Comparison of ENCODE assay signal across 23 cellular contexts in genomic region chr20:51583499-51583898, GRCh38. TPM values are rescaled to one million over a fixed set of nuclear protein-coding genes. Genes with fewer than 3 reads are reported as not detected.
DNase-seq lines count a peak whose midpoint lies in the region; ATAC-seq, FAIRE-seq and TF ChIP-seq lines count a peak whose summit lies in the region.
"Had no signal": no experiment of that assay in that cellular context is flagged by ENCODE, and none has a peak within 500 bp of the region (broad histone marks: within the 10 kb centered on the region; RNA-seq: fewer than 3 reads in every experiment).

No MANE protein-coding gene starts in this region.

- no peak overlapping the region for H4K91ac ChIP-seq in H1 (replicated peaks; ENCODE audit: insufficient read length, low read length)

- peak; percentile 63 to 69 for DNase-seq in Caco-2
- peak; percentile 76 for DNase-seq in NCI-H2029 (lab: John Stamatoyannopoulos, UW)
- peak; percentile 5 for DNase-seq in NCI-H510A (lab: John Stamatoyannopoulos, UW)
- no peak for DNase-seq in H1 (ENCODE audit: low read depth in 1 of 2, low spot score in 2 of 2)
- no peak for DNase-seq in T-helper 17 cell
- no peak for DNase-seq in activated T-cell treated with anti-CD3 and anti-CD28 coated beads, Interleukin-2, amount 50 U/mL, for 48 hours
- DNase-seq in activated CD8-positive, alpha-beta T cell treated with anti-CD3 and anti-CD28 coated beads for 36 hours: no peak
- DNase-seq in HK-2 (ENCODE audit: unreplicated experiment): no peak
- DNase-seq: AML-193; CD8-positive, alpha-beta memory T cell; EL; KG1; NCI-H1092; NCI-H1694; NK-92 treated with Interleukin-12 subunit alpha and Interleukin-12 subunit beta, amount 100 ng/mL, for 24 hours; SHP77 treated with DMSO at 0.1 percent for 48 hours; SW 1271 had no signal

- H3K4me1 Mint-ChIP-seq in Caco-2 (ENCODE audit: low read depth, unreplicated experiment) (peaks cover 7% of the 10 kb centered on the region), T-helper 17 cell (peaks cover 14% of the 10 kb centered on the region)
- H3K4me1 Mint-ChIP-seq in activated CD8-positive, alpha-beta T cell treated with anti-CD3 and anti-CD28 coated beads for 36 hours (ENCODE audit: low read depth): peaks cover 5% of the 10 kb centered on the region

- H2BK15ac ChIP-seq in H1 (ENCODE audit: low read length): no peak overlapping the region

- H3K4ac ChIP-seq in H1 (replicated peaks; ENCODE audit: insufficient read length, low read depth, low read length): no peak overlapping the region

- H3K4me3 ChIP-seq in Caco-2 (ENCODE audit: low read depth, low read length) (peak overlapping the region; percentile 39), H1 (ENCODE audit: extremely low read depth in 1 of 4, insufficient read depth in 2 of 4, low read depth in 3 of 4, low read length in 4 of 4) (no peak overlapping the region)
- H3K4me3 ChIP-seq: SK-N-MC had no signal

- H3K27me3 Mint-ChIP-seq in Caco-2 (ENCODE audit: insufficient read depth, unreplicated experiment): no peaks in the 10 kb centered on the region
- H3K27me3 Mint-ChIP-seq in T-helper 17 cell: peaks cover 16% of the 10 kb centered on the region
- H3K27me3 Mint-ChIP-seq in activated CD8-positive, alpha-beta T cell treated with anti-CD3 and anti-CD28 coated beads for 36 hours: no peaks in the 10 kb centered on the region

- H2BK5ac ChIP-seq in H1 (ENCODE audit: low read depth, low read length): no peak overlapping the region

- CTCF ChIA-PET in Caco-2 (lab: Charles Lee) (interaction anchor here (0.7 to 1.7 kb wide), 7 partner anchors 12 to 602 kb away, joined by 3 to 19 read pairs (median 4); no protein-coding TSS in a partner anchor), H1 (lab: Charles Lee; ENCODE audit: partially characterized antibody) (interaction anchor here (0.6 to 1.3 kb wide), 6 partner anchors 12 to 602 kb away, joined by 3 to 8 read pairs (median 4); no protein-coding TSS in a partner anchor)
- CTCF ChIA-PET in activated CD8-positive, alpha-beta T cell treated with anti-CD3 and anti-CD28 coated beads for 36 hours (lab: Charles Lee): interaction anchor here (0.5 to 2.0 kb wide), 4 partner anchors 11 to 543 kb away, joined by 3 to 6 read pairs (median 3); no protein-coding TSS in a partner anchor

- H3K27ac ChIP-seq in H1 (ENCODE audit: low read depth, low read length): no peak overlapping the region
- H3K27ac ChIP-seq: C4-2B, HL-60, RWPE1, SK-N-MC had no signal

- H3K14ac ChIP-seq in H1 (ENCODE audit: insufficient read length): no peak overlapping the region

- TF ChIP-seq POLR2A in H1 (IDR thresholded peaks at IDR 0.05; ENCODE audit: control extremely low read depth in 1 of 2, low read depth in 2 of 2, low read length in 2 of 2): no peak

- H3K4me2 ChIP-seq in H1 (ENCODE audit: insufficient read depth in 1 of 2, low read depth in 2 of 2, low read length in 2 of 2): no peak overlapping the region

- no peak overlapping the region for H4K5ac ChIP-seq in H1 (ENCODE audit: insufficient read length, low read depth, low read length)

- no peak for ATAC-seq in T-helper 17 cell
- no peak for ATAC-seq in activated CD8-positive, alpha-beta T cell treated with anti-CD3 and anti-CD28 coated beads for 36 hours

- H3K27me3 ChIP-seq in Caco-2 (replicated peaks; ENCODE audit: control insufficient read depth, insufficient read depth, low read length) (no peaks in the 10 kb centered on the region), H1 (replicated peaks in 1 of 4; ENCODE audit: control insufficient read depth in 3 of 4, extremely low read depth in 1 of 4, insufficient read depth in 3 of 4, low read length in 3 of 4) (no peaks in the 10 kb centered on the region)

- no peak overlapping the region for H3K56ac ChIP-seq in H1 (replicated peaks; ENCODE audit: insufficient read length, low read depth, low read length)

- no peak for FAIRE-seq in H1 (lab: Jason Lieb, UNC)
- FAIRE-seq: GM19239, H54 had no signal

- H3K23me2 ChIP-seq in H1 (ENCODE audit: low read depth, low read length): no peaks in the 10 kb centered on the region

- H3K18ac ChIP-seq in H1 (ENCODE audit: extremely low read depth, low read length): no peak overlapping the region

- no peak overlapping the region for H2AK5ac ChIP-seq in H1 (ENCODE audit: low read depth, low read length)

- H3K27ac Mint-ChIP-seq in Caco-2 (ENCODE audit: unreplicated experiment): no peak overlapping the region
- no peak overlapping the region for H3K27ac Mint-ChIP-seq in T-helper 17 cell
- H3K27ac Mint-ChIP-seq in activated CD8-positive, alpha-beta T cell treated with anti-CD3 and anti-CD28 coated beads for 36 hours: no peak overlapping the region
- H3K27ac Mint-ChIP-seq: CD8-positive, alpha-beta memory T cell had no signal

- no peak overlapping the region for H3K9ac ChIP-seq in H1 (replicated peaks in 1 of 4; ENCODE audit: extremely low read depth in 1 of 4, low read depth in 3 of 4, low read length in 3 of 4)

- H3K9me3 Mint-ChIP-seq in Caco-2 (ENCODE audit: unreplicated experiment): no peaks in the 10 kb centered on the region
- no peaks in the 10 kb centered on the region for H3K9me3 Mint-ChIP-seq in activated CD8-positive, alpha-beta T cell treated with anti-CD3 and anti-CD28 coated beads for 36 hours
- H3K9me3 Mint-ChIP-seq: CD8-positive, alpha-beta memory T cell had no signal

- no peak for TF ChIP-seq EP300 in H1 (IDR thresholded peaks at IDR 0.05; ENCODE audit: borderline replicate concordance in 1 of 2, low read depth in 2 of 2, low read length in 2 of 2)

- H3K4me1 ChIP-seq in Caco-2 (no peaks in the 10 kb centered on the region), H1 (replicated peaks in 1 of 4; ENCODE audit: control insufficient read depth in 3 of 4, insufficient read depth in 4 of 4, low read length in 3 of 4) (no peaks in the 10 kb centered on the region)

- no peaks in the 10 kb centered on the region for H3K9me3 ChIP-seq in Caco-2
- no peaks in the 10 kb centered on the region for H3K9me3 ChIP-seq in H1 (ENCODE audit: insufficient read depth in 2 of 2, low read depth in 1 of 2, low read length in 1 of 2)
- H3K9me3 ChIP-seq in T-helper 17 cell (ENCODE audit: control insufficient read depth, low read length, poor library complexity, severe bottlenecking): no peaks in the 10 kb centered on the region

- no peaks in the 10 kb centered on the region for H3K79me1 ChIP-seq in H1 (ENCODE audit: low read depth, low read length)

- no peak overlapping the region for H2BK20ac ChIP-seq in H1 (ENCODE audit: low read length)

- H2BK12ac ChIP-seq in H1 (ENCODE audit: low read depth, low read length): no peak overlapping the region

- no peak overlapping the region for H2BK120ac ChIP-seq in H1 (replicated peaks; ENCODE audit: low read depth, low read length)

- BruUV-seq in Caco-2 (replicated peaks; lab: Mats Ljungman, UMichigan): no TSS peak

- no peak for TF ChIP-seq RAD21 in H1 (IDR thresholded peaks at IDR 0.05 in 1 of 2, conservative IDR thresholded peaks at IDR 0.05 in 1 of 2; ENCODE audit: low read depth in 2 of 2, low read length in 2 of 2)

- 92% methylated on average over 14 of the region's 14 CpGs; no CpG with 5 or more reads in 1 of the 2 experiments for WGBS in H1 (ENCODE audit: extremely low coverage in 1 of 2, insufficient coverage in 1 of 2, insufficient read length in 1 of 2, insufficient replicate concordance in 2 of 2, low coverage in 1 of 2, low lambda C conversion rate in 2 of 2, missing lambda C conversion rate in 1 of 2), 2 experiments

- H2AFZ ChIP-seq in H1 (ENCODE audit: low read length): peak overlapping the region; percentile 30; the same call in 1 of the 2 replicates

- H3K36me3 ChIP-seq in Caco-2 (ENCODE audit: control insufficient read depth, insufficient read depth, low read length) (no peaks in the 10 kb centered on the region), H1 (ENCODE audit: control insufficient read depth in 2 of 4, insufficient read depth in 4 of 4, low read length in 3 of 4) (no peaks in the 10 kb centered on the region)

- POLR2A ChIA-PET in Caco-2 (lab: Charles Lee) (interaction anchor here (0.6 kb wide), 1 partner anchor 21 kb away, joined by 4 read pairs; no protein-coding TSS in a partner anchor), H1 (lab: Charles Lee; ENCODE audit: partially characterized antibody) (no interaction called here)
- POLR2A ChIA-PET in activated CD8-positive, alpha-beta T cell treated with anti-CD3 and anti-CD28 coated beads for 36 hours (lab: Charles Lee): interaction anchor here (0.8 to 0.9 kb wide), 2 partner anchors 40 to 41 kb away, joined by 3 to 4 read pairs; partner anchors contain the start of gene NFATC2

- TF ChIP-seq CTCF in Caco-2 (IDR thresholded peaks at IDR 0.05; ENCODE audit: insufficient read depth in 1 of 2, low read depth in 1 of 2, low read length in 1 of 2, severe bottlenecking in 1 of 2, unreplicated experiment in 1 of 2): no peak
- no peak for TF ChIP-seq CTCF in H1 (IDR thresholded peaks at IDR 0.05; ENCODE audit: control extremely low read depth in 1 of 3, insufficient read depth in 1 of 3, low read depth in 1 of 3, low read length in 3 of 3)
- no peak for TF ChIP-seq CTCF in activated CD8-positive, alpha-beta T cell treated with anti-CD3 and anti-CD28 coated beads for 36 hours (IDR thresholded peaks at IDR 0.05)

- no peak overlapping the region for H4K8ac ChIP-seq in H1 (ENCODE audit: extremely low read depth, insufficient read depth, low read length)

- no peaks in the 10 kb centered on the region for H4K20me1 ChIP-seq in H1 (replicated peaks in 1 of 2; ENCODE audit: control insufficient read depth in 1 of 2, insufficient read depth in 2 of 2, low read length in 2 of 2)

- intact Hi-C loops in Caco-2 (cut with micrococcal nuclease; ENCODE audit: unreplicated experiment): no loop called here
- intact Hi-C loops in activated CD8-positive, alpha-beta T cell treated with anti-CD3 and anti-CD28 coated beads for 36 hours (cut with micrococcal nuclease): no loop called here

- no peak overlapping the region for H3K23ac ChIP-seq in H1 (ENCODE audit: insufficient read length)

- H3K4me3 Mint-ChIP-seq in Caco-2 (ENCODE audit: unreplicated experiment) (peak overlapping the region; percentile 66), T-helper 17 cell (no peak overlapping the region)
- H3K4me3 Mint-ChIP-seq in activated CD8-positive, alpha-beta T cell treated with anti-CD3 and anti-CD28 coated beads for 36 hours: no peak overlapping the region
- H3K4me3 Mint-ChIP-seq: CD8-positive, alpha-beta memory T cell had no signal

- H3K36me3 Mint-ChIP-seq in Caco-2 (ENCODE audit: insufficient read depth, unreplicated experiment) (no peaks in the 10 kb centered on the region), T-helper 17 cell (ENCODE audit: low read depth) (peaks cover 7% of the 10 kb centered on the region)
- no peaks in the 10 kb centered on the region for H3K36me3 Mint-ChIP-seq in activated CD8-positive, alpha-beta T cell treated with anti-CD3 and anti-CD28 coated beads for 36 hours (ENCODE audit: low read depth)
- H3K36me3 Mint-ChIP-seq: CD8-positive, alpha-beta memory T cell had no signal

- H3K79me2 ChIP-seq in H1 (ENCODE audit: control insufficient read depth in 1 of 2, insufficient read depth in 2 of 2, low read length in 2 of 2): no peaks in the 10 kb centered on the region

RNA-seq across cellular contexts. Expression of gene NFATC2, which starts 41.0 kb away (rescaled TPM):
- total RNA-seq in Caco-2 (2022) (20.8 and 22.4 TPM in 2 replicates), T-helper 17 cell (10 to 100 TPM; 51.0 to 58.7 TPM)
- total RNA-seq in H1 (2021; fragmentation: NEBNext Ultra II Directional; extraction: Animal tissue kit (Norgen Biotek cat#: 25700)): 0.84 and 0.91 TPM in 2 replicates
- polyA plus RNA-seq in H1 (2011; rRNA removed): 0.25 and 0.27 TPM in 2 replicates
- 0.25 TPM for polyA plus RNA-seq in H1 (2011; cell fraction: cytosol; rRNA removed)
- 0.48 TPM for polyA plus RNA-seq in H1 (2011; cell fraction: nucleus; rRNA removed)
- polyA plus RNA-seq in H1 (2012, experiment 1 of 2): 0.51 to 0.70 TPM (median 0.57 TPM) in 4 replicates
- polyA plus RNA-seq in H1 (2012, experiment 2 of 2): 0.10 TPM
- 0.20 TPM for polyA plus RNA-seq in H1 (2013, experiment 1 of 2)
- polyA plus RNA-seq in H1 (2013, experiment 2 of 2): 0.20 TPM
- 0.47 and 0.71 TPM in 2 replicates for polyA minus RNA-seq in H1 (2011; rRNA and poly(A)+ RNA removed)
- 0.66 TPM for polyA minus RNA-seq in H1 (2011; cell fraction: cytosol; rRNA and poly(A)+ RNA removed)
- 1.8 TPM for polyA minus RNA-seq in H1 (2011; cell fraction: nucleus; rRNA and poly(A)+ RNA removed)
- 10 to 100 TPM; 38.3 to 40.9 TPM for total RNA-seq in activated CD8-positive, alpha-beta T cell treated with anti-CD3 and anti-CD28 coated beads for 36 hours

Comparison
In these comparisons a context has a peak if more than half of its experiments do, and no peak if none do; other contexts are left out.
1. DNase-seq: peak in Caco-2 (2 of 2), NCI-H2029 (single experiment) and NCI-H510A (single experiment); none in H1 (0 of 2), T-helper 17 cell (0 of 3), activated T-cell treated with anti-CD3 and anti-CD28 coated beads, Interleukin-2, amount 50 U/mL, for 48 hours (0 of 2), activated CD8-positive, alpha-beta T cell treated with anti-CD3 and anti-CD28 coated beads for 36 hours (single experiment) and HK-2 (single experiment).
2. RNA of gene NFATC2, which starts 41.0 kb away (total RNA-seq): 51.0 to 58.7 TPM in T-helper 17 cell, 38.3 to 40.9 TPM in activated CD8-positive, alpha-beta T cell treated with anti-CD3 and anti-CD28 coated beads for 36 hours and 20.8 to 22.4 TPM in Caco-2; 0.84 to 0.91 TPM in H1; every median in the first group is over 10 times any median in the second.